11 cellular contexts compared by ENCODE assay signal in the genomic region with DNA sequence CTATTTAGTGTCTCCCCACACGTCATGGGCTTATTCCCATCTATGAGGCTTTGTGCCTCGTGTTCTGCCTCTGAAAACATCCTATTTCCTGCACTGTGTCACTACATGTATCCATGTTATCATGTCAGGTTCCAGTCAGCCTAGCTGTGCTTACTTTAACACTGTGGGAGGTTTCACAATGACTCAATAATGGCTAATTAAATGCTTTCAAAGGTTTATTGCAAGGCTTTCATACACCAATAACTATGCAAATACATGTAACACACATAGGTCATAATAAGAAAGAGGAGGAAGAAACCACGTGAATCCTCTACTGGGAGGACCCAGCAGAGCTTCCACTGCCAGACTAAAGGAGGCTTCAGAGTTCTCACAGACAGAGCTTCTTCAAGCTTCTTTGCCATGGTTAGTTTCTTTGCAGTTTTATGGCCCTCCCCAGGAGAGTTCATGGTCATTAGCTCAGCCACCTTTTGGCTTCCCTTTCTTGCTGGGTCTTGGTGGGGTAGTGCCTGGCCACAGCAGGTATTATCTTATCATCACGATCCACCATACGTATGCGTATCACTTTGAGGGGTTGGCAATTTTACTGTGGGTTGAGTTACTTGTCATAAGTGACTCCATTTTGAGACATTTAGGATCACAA. TPM values are rescaled to one million over a fixed set of nuclear protein-coding genes. Genes with fewer than 3 reads are reported as not detected.
A peak's percentile ranks its signal among the peaks of the same experiment; 100 is the strongest.
DNase-seq lines count a peak whose midpoint lies in the region; ATAC-seq, FAIRE-seq and TF ChIP-seq lines count a peak whose summit lies in the region.
"Had no signal": no experiment of that assay in that cellular context is flagged by ENCODE, and none has a peak within 500 bp of the region (broad histone marks: within the 10 kb centered on the region; RNA-seq: fewer than 3 reads in every experiment).

No MANE protein-coding gene starts in this region.

- intact Hi-C loops in right lobe of liver (cut with DNase I) (no loop called here), kidney (cut with DNase I) (no loop called here)

- H3K27me3 ChIP-seq in osteoblast (ENCODE audit: insufficient read depth, low read length) (peaks cover 16% of the 10 kb centered on the region), right lobe of liver (no peaks in the 10 kb centered on the region)

- DNase-seq in osteoblast (ENCODE audit: insufficient read length, low spot score, missing footprints) (peak; percentile 55), right lobe of liver (no peak), left lobe of liver (ENCODE audit: low spot score) (no peak), kidney (no peak), H54 (ENCODE audit: insufficient read length, low spot score) (no peak)
- DNase-seq: DMS79, foreskin keratinocyte had no signal

- no peak overlapping the region for H3K4me2 ChIP-seq in osteoblast (ENCODE audit: insufficient read depth, low read length)

- no peak overlapping the region for H3K9ac ChIP-seq in kidney (ENCODE audit: low read length in 2 of 2)

- no peaks in the 10 kb centered on the region for H3K36me3 ChIP-seq in osteoblast (ENCODE audit: insufficient read depth, low read length)
- no peaks in the 10 kb centered on the region for H3K36me3 ChIP-seq in right lobe of liver
- H3K36me3 ChIP-seq in kidney (ENCODE audit: control insufficient read depth in 1 of 2, insufficient read depth in 2 of 2, low read length in 2 of 2), result no peaks in the 10 kb centered on the region

- H4K20me1 ChIP-seq in osteoblast (ENCODE audit: insufficient read depth, low read length), result no peaks in the 10 kb centered on the region

- H3K79me2 ChIP-seq in osteoblast (ENCODE audit: insufficient read depth, low read length), result no peaks in the 10 kb centered on the region

- ATAC-seq in GM18873 (IDR thresholded peaks at IDR 0.05; ENCODE audit: low FRiP score, unreplicated experiment) (peak; percentile 96), GM21717 (IDR thresholded peaks at IDR 0.05; ENCODE audit: unreplicated experiment) (peak; percentile 89), HG03196 (IDR thresholded peaks at IDR 0.05; ENCODE audit: unreplicated experiment) (peak; percentile 94), right lobe of liver (no peak), left lobe of liver (no peak)
- ATAC-seq: foreskin keratinocyte had no signal

- H3K9me3 ChIP-seq in osteoblast (ENCODE audit: low read depth, low read length), result no peaks in the 10 kb centered on the region
- H3K9me3 ChIP-seq in right lobe of liver, result no peaks in the 10 kb centered on the region
- no peaks in the 10 kb centered on the region for H3K9me3 ChIP-seq in kidney (ENCODE audit: control insufficient read depth in 1 of 2, low read length in 2 of 2)

- WGBS in right lobe of liver (ENCODE audit: insufficient coverage, low coverage, low lambda C conversion rate, missing lambda C conversion rate), result 58% methylated on average over 6 of the region's 6 CpGs

- H2AFZ ChIP-seq in osteoblast (ENCODE audit: low read length), result no peak overlapping the region

- H3K4me1 ChIP-seq in osteoblast (ENCODE audit: insufficient read depth, low read length), result no peaks in the 10 kb centered on the region
- H3K4me1 ChIP-seq in right lobe of liver, result no peaks in the 10 kb centered on the region
- H3K4me1 ChIP-seq in kidney (ENCODE audit: control insufficient read depth in 1 of 2, insufficient read depth in 1 of 2, low read depth in 1 of 2, low read length in 2 of 2), result no peaks in the 10 kb centered on the region
- H3K4me1 ChIP-seq: foreskin keratinocyte had no signal

- no peak for TF ChIP-seq POLR2A in right lobe of liver (IDR thresholded peaks at IDR 0.05)
- TF ChIP-seq POLR2A in H54 (IDR thresholded peaks at IDR 0.05; ENCODE audit: low read depth, low read length), result no peak

- H3K4me3 ChIP-seq in osteoblast (ENCODE audit: insufficient read depth, low read length), result no peak overlapping the region
- no peak overlapping the region for H3K4me3 ChIP-seq in right lobe of liver
- no peak overlapping the region for H3K4me3 ChIP-seq in kidney (ENCODE audit: low read length in 2 of 2)

- TF ChIP-seq CTCF in osteoblast (IDR thresholded peaks at IDR 0.05; ENCODE audit: extremely low read depth, low read depth, low read length) (no peak), right lobe of liver (IDR thresholded peaks at IDR 0.05) (no peak), kidney (IDR thresholded peaks at IDR 0.05; ENCODE audit: borderline replicate concordance, extremely low read depth, insufficient read depth) (no peak)

- H3K27ac ChIP-seq in osteoblast (ENCODE audit: low read depth, low read length) (no peak overlapping the region), right lobe of liver (no peak overlapping the region), kidney (ENCODE audit: low read depth in 2 of 2, low read length in 2 of 2) (no peak overlapping the region)
- H3K27ac ChIP-seq: foreskin keratinocyte had no signal

- FAIRE-seq in kidney (lab: Jason Lieb, UNC) (no peak), H54 (lab: Jason Lieb, UNC) (no peak)
- FAIRE-seq: bronchial epithelial cell had no signal

RNA-seq across cellular contexts. Expression of a gene that starts 5.1 kb away (rescaled TPM):
- total RNA-seq in osteoblast, result 38.0 and 56.9 TPM in 2 replicates
- under 1 TPM in 5 of 6 experiments, not detected in 1; 0.12 to 1.00 (median 0.37) TPM for total RNA-seq in right lobe of liver
- total RNA-seq in left lobe of liver, result 0.08 TPM
- 7.4 TPM for total RNA-seq in kidney
- polyA plus RNA-seq in kidney (ENCODE audit: insufficient read depth, low read depth, low replicate concordance), result 1.3 TPM
- total RNA-seq: foreskin keratinocyte had no signal
- polyA plus RNA-seq: foreskin keratinocyte had no signal

Comparison
In these comparisons a context has a peak if more than half of its experiments do, and no peak if none do; other contexts are left out.
1. ATAC-seq: peak in GM18873 (single experiment), GM21717 (single experiment) and HG03196 (single experiment); none in right lobe of liver (0 of 4) and left lobe of liver (single experiment).